In genomic region chr1:227769047-227769446, GRCh38 we compare ENCODE assay signal across 32 cellular contexts. TPM values are rescaled to one million over a fixed set of nuclear protein-coding genes. Genes with fewer than 3 reads are reported as not detected.
"Had no signal": no experiment of that assay in that cellular context is flagged by ENCODE, and none has a peak within 500 bp of the region (broad histone marks: within the 10 kb centered on the region; RNA-seq: fewer than 3 reads in every experiment).

No MANE protein-coding gene starts in this region.

- H3K36me3 ChIP-seq: breast epithelium had no signal

- H3K9me3 ChIP-seq: body of pancreas, breast epithelium, SJCRH30 had no signal

- H3K27ac ChIP-seq: body of pancreas, breast epithelium, SJCRH30, SK-N-MC had no signal

- H3K9me3 Mint-ChIP-seq: activated CD4-positive, alpha-beta T cell treated with anti-CD3 and anti-CD28 coated beads, Interleukin-2, amount 10 ng/mL, durations not matched to agents 24 days and 14 days; activated CD8-positive, alpha-beta T cell treated with anti-CD3 and anti-CD28 coated beads for 36 hours; activated naive CD4-positive, alpha-beta T cell treated with anti-CD3 and anti-CD28 coated beads, Interleukin-2, amount 50 U/mL, for 24 hours; activated naive CD8-positive, alpha-beta T cell treated with anti-CD3 and anti-CD28 coated beads, Interleukin-2, amount 10 ng/mL, durations not matched to agents 7 days and 5 days; activated T-helper 2 cell treated with anti-CD3 and anti-CD28 coated beads, Interferon-gamma antibody, Interleukin-2, Interleukin-4, amounts not matched to agents 10 μg/mL and 5 μg/mL and 100 μg/mL, durations not matched to agents 14 hours and 24 hours and 36 hours; T-helper 2 cell treated with Interferon-gamma antibody and Interleukin-4, amounts not matched to agents 5 μg/mL and 100 μg/mL, for 36 hours had no signal

- H3K27me3 Mint-ChIP-seq: activated CD4-positive, alpha-beta T cell treated with anti-CD3 and anti-CD28 coated beads, Interleukin-2, amount 10 ng/mL, durations not matched to agents 24 days and 14 days; activated CD8-positive, alpha-beta T cell treated with anti-CD3 and anti-CD28 coated beads for 36 hours; activated naive CD4-positive, alpha-beta T cell treated with anti-CD3 and anti-CD28 coated beads, Interleukin-2, amount 50 U/mL, for 24 hours had no signal

- H3K4me3 ChIP-seq: body of pancreas, breast epithelium, SJCRH30, SK-N-MC had no signal

- DNase-seq: activated CD4-positive, alpha-beta T cell treated with anti-CD3 and anti-CD28 coated beads, Interleukin-2, amount 10 ng/mL, durations not matched to agents 24 days and 14 days; activated CD4-positive, alpha-beta T cell treated with anti-CD3 and anti-CD28 coated beads, Interleukin-2, amount 50 U/mL, for 4 hours; activated CD8-positive, alpha-beta T cell treated with anti-CD3 and anti-CD28 coated beads for 36 hours; activated gamma-delta T cell; activated naive CD4-positive, alpha-beta T cell treated with Interleukin-2 at 50 U/mL for 16 hours; activated naive CD8-positive, alpha-beta T cell treated with anti-CD3 and anti-CD28 coated beads, Interleukin-2, amount 10 ng/mL, durations not matched to agents 7 days and 5 days; activated T-cell treated with anti-CD3 and anti-CD28 coated beads, Interleukin-2, amount 50 U/mL, for 1 hour; body of pancreas; Karpas-422; KBM-7; MV-4-11; NCI-H1092; NCI-H1436 treated with DMSO at 0.1 percent for 48 hours; NCI-H1694 treated with DMSO at 0.1 percent for 48 hours; NCI-H2029; NCI-H510A; NCI-H526; NCI-H748 treated with DMSO at 0.1 percent for 48 hours; NK-92 treated with Interleukin-12 subunit alpha and Interleukin-12 subunit beta, amount 100 ng/mL, for 24 hours; PC-3; SHP77; SJCRH30 had no signal

- H3K27me3 ChIP-seq: body of pancreas, breast epithelium, SJCRH30 had no signal

- H3K4me3 Mint-ChIP-seq: activated CD4-positive, alpha-beta T cell treated with anti-CD3 and anti-CD28 coated beads, Interleukin-2, amount 10 ng/mL, durations not matched to agents 24 days and 14 days; activated CD8-positive, alpha-beta T cell treated with anti-CD3 and anti-CD28 coated beads for 36 hours; activated naive CD4-positive, alpha-beta T cell treated with anti-CD3 and anti-CD28 coated beads, Interleukin-2, amount 50 U/mL, for 24 hours; activated naive CD8-positive, alpha-beta T cell treated with anti-CD3 and anti-CD28 coated beads, Interleukin-2, amount 10 ng/mL, durations not matched to agents 7 days and 5 days; T-helper 2 cell treated with Interferon-gamma antibody and Interleukin-4, amounts not matched to agents 5 μg/mL and 100 μg/mL, for 36 hours had no signal

- H3K4me1 ChIP-seq: breast epithelium had no signal

- H3K27ac Mint-ChIP-seq: activated CD4-positive, alpha-beta T cell treated with anti-CD3 and anti-CD28 coated beads, Interleukin-2, amount 10 ng/mL, durations not matched to agents 24 days and 14 days; activated CD8-positive, alpha-beta T cell treated with anti-CD3 and anti-CD28 coated beads for 36 hours; activated naive CD4-positive, alpha-beta T cell treated with anti-CD3 and anti-CD28 coated beads, Interleukin-2, amount 50 U/mL, for 24 hours; activated naive CD8-positive, alpha-beta T cell treated with anti-CD3 and anti-CD28 coated beads, Interleukin-2, amount 10 ng/mL, durations not matched to agents 7 days and 5 days; activated T-helper 2 cell treated with anti-CD3 and anti-CD28 coated beads, Interferon-gamma antibody, Interleukin-2, Interleukin-4, amounts not matched to agents 10 μg/mL and 5 μg/mL and 100 μg/mL, durations not matched to agents 14 hours and 24 hours and 36 hours had no signal

- ATAC-seq: activated CD8-positive, alpha-beta T cell treated with anti-CD3 and anti-CD28 coated beads for 36 hours; body of pancreas; PC-3 had no signal

RNA-seq across cellular contexts. Expression of gene PRSS38, which starts 46.4 kb away (rescaled TPM):
- total RNA-seq: activated CD4-positive, alpha-beta T cell treated with anti-CD3 and anti-CD28 coated beads, Interleukin-2, amount 10 ng/mL, durations not matched to agents 24 days and 14 days; activated CD8-positive, alpha-beta memory T cell treated with anti-CD3 and anti-CD28 coated beads for 36 hours; activated CD8-positive, alpha-beta T cell treated with anti-CD3 and anti-CD28 coated beads for 36 hours; activated naive CD8-positive, alpha-beta T cell treated with anti-CD3 and anti-CD28 coated beads, Interleukin-2, amount 10 ng/mL, durations not matched to agents 7 days and 5 days; activated T-helper 2 cell treated with anti-CD3 and anti-CD28 coated beads, Interferon-gamma antibody, Interleukin-2, Interleukin-4, amounts not matched to agents 10 μg/mL and 5 μg/mL and 100 μg/mL, durations not matched to agents 14 hours and 24 hours and 36 hours; astrocyte; body of pancreas; breast epithelium; cardiac septum; MCF 10A; PC-3; SJCRH30; T-helper 1 cell treated with Interleukin-12 subunit alpha and Interleukin-12 subunit beta and Interleukin-4 antibody, amounts not matched to agents 30 ng/mL and 1 ng/mL, for 36 hours had no signal
